ENCODE assay signal across 28 cellular contexts in genomic region chr12:33671676-33672075, GRCh38.
DNase-seq lines count a peak whose midpoint lies in the region; ATAC-seq, FAIRE-seq and TF ChIP-seq lines count a peak whose summit lies in the region.
"Had no signal": no experiment of that assay in that cellular context is flagged by ENCODE, and none has a peak within 500 bp of the region (broad histone marks: within the 10 kb centered on the region; RNA-seq: fewer than 3 reads in every experiment).

No MANE protein-coding gene starts in this region.

- TF ChIP-seq RAD21 in H1 (IDR thresholded peaks at IDR 0.05 in 1 of 2, conservative IDR thresholded peaks at IDR 0.05 in 1 of 2; ENCODE audit: low read depth in 2 of 2, low read length in 2 of 2) = no peak

- H2BK15ac ChIP-seq in H9 (ENCODE audit: low read depth, low read length) = no peak overlapping the region
- no peak overlapping the region for H2BK15ac ChIP-seq in H1 (ENCODE audit: low read length)

- ATAC-seq in HG02610 (IDR thresholded peaks at IDR 0.05; ENCODE audit: unreplicated experiment) = no peak
- no peak for ATAC-seq in left ventricle myocardium superior
- ATAC-seq in lower lobe of right lung = no peak

- H3K4me1 Mint-ChIP-seq in H9 = peaks cover 26 to 49% of the 10 kb centered on the region in 2 experiments

- no peak for TF ChIP-seq EP300 in H1 (IDR thresholded peaks at IDR 0.05; ENCODE audit: borderline replicate concordance in 1 of 2, low read depth in 2 of 2, low read length in 2 of 2)

- no peak overlapping the region for H2BK5ac ChIP-seq in H9 (ENCODE audit: insufficient read length, low read length)
- H2BK5ac ChIP-seq in H1 (ENCODE audit: low read depth, low read length) = peak overlapping the region; percentile 87

- H2AFZ ChIP-seq in H9 (ENCODE audit: low read length) (no peak overlapping the region), H1 (ENCODE audit: low read length) (no peak overlapping the region; the same call in 1 of the 2 replicates)

- H3K9ac ChIP-seq in H9 (ENCODE audit: extremely low read depth, insufficient read length, low read length) (no peak overlapping the region), NT2/D1 (ENCODE audit: insufficient read length, low read depth) (no peak overlapping the region), H1 (replicated peaks in 1 of 4; ENCODE audit: extremely low read depth in 1 of 4, low read depth in 3 of 4, low read length in 3 of 4) (no peak overlapping the region)

- no peak overlapping the region for H2BK120ac ChIP-seq in H9 (ENCODE audit: low read depth, low read length, poor library complexity, severe bottlenecking)
- no peak overlapping the region for H2BK120ac ChIP-seq in H1 (replicated peaks; ENCODE audit: low read depth, low read length)

- H3K14ac ChIP-seq in H9 (ENCODE audit: insufficient read depth, low read length) (no peak overlapping the region; the same call in 1 of the 2 replicates), H1 (ENCODE audit: insufficient read length) (no peak overlapping the region)

- no peaks in the 10 kb centered on the region for H3K79me1 ChIP-seq in H9 (ENCODE audit: insufficient read depth, low read depth, low read length, poor library complexity, severe bottlenecking)
- no peaks in the 10 kb centered on the region for H3K79me1 ChIP-seq in H1 (ENCODE audit: low read depth, low read length)

- H4K8ac ChIP-seq in H9 (replicated peaks; ENCODE audit: insufficient read length, low read depth, low read length) (no peak overlapping the region), H1 (ENCODE audit: extremely low read depth, insufficient read depth, low read length) (no peak overlapping the region; the same call in 1 of the 2 replicates)

- H4K5ac ChIP-seq in H9 (ENCODE audit: insufficient read length, low read depth, low read length) = no peak overlapping the region
- H4K5ac ChIP-seq in H1 (ENCODE audit: insufficient read length, low read depth, low read length) = peak overlapping the region; percentile 4

- no peak overlapping the region for H4K91ac ChIP-seq in H9 (ENCODE audit: insufficient read length, low read depth, low read length)
- peak overlapping the region; percentile 67 for H4K91ac ChIP-seq in H1 (replicated peaks; ENCODE audit: insufficient read length, low read length)

- no peak overlapping the region for H3K4me2 ChIP-seq in H9 (ENCODE audit: insufficient read depth, insufficient read length, low read length)
- H3K4me2 ChIP-seq in H1 (ENCODE audit: insufficient read depth in 1 of 2, low read depth in 2 of 2, low read length in 2 of 2) = peak overlapping the region in 1 of 2 experiments; percentile 30; a peak in 2 of 4 replicates

- peak overlapping the region; percentile 47 for H3K18ac ChIP-seq in H9 (ENCODE audit: insufficient read length, low read depth, low read length)
- H3K18ac ChIP-seq in H1 (ENCODE audit: extremely low read depth, low read length) = peak overlapping the region; percentile 86; the same call in 1 of the 2 replicates

- no peak overlapping the region for H3K23ac ChIP-seq in H9 (ENCODE audit: insufficient read length, low read depth, low read length)
- H3K23ac ChIP-seq in H1 (ENCODE audit: insufficient read length) = no peak overlapping the region

- peaks cover 0 to 4% of the 10 kb centered on the region in 2 experiments; a peak in 2 of 5 replicates for H3K9me3 Mint-ChIP-seq in H9

- DNase-seq in H9 (no peak), NT2/D1 (ENCODE audit: low read depth, low spot score) (peak; percentile 58), H1 (ENCODE audit: low read depth in 1 of 2, low spot score in 2 of 2) (no peak), iPS-NIHi11 (ENCODE audit: low spot score) (peak; percentile 11), esophagus squamous epithelium (lab: John Stamatoyannopoulos, UW) (no peak), left ventricle myocardium superior (no peak), lower lobe of right lung (no peak)
- DNase-seq: 8988T; ACHN; Calu3; DMS79 treated with DMSO at 0.1 percent for 48 hours; GF-D8; HFFc6; Kasumi-1; MV-4-11; NCI-H1105; NCI-H146; NCI-H2029; NCI-H446 treated with DMSO at 0.1 percent for 48 hours; NCI-H526; NCI-H82; NK-92 treated with Interleukin-12 subunit alpha and Interleukin-12 subunit beta, amount 100 ng/mL, for 24 hours; Peyer's patch; SIG-M5 had no signal

- H2BK20ac ChIP-seq in H9 (ENCODE audit: low read depth, low read length, poor library complexity, severe bottlenecking) = peak overlapping the region; percentile 45
- no peak overlapping the region; the same call in 1 of the 2 replicates for H2BK20ac ChIP-seq in H1 (ENCODE audit: low read length)

- no peak overlapping the region for H3K27ac ChIP-seq in H9 (ENCODE audit: insufficient read length, low read depth, low read length)
- H3K27ac ChIP-seq in H1 (ENCODE audit: low read depth, low read length) = no peak overlapping the region
- no peak overlapping the region for H3K27ac ChIP-seq in esophagus squamous epithelium
- no peak overlapping the region for H3K27ac ChIP-seq in lower lobe of right lung
- H3K27ac ChIP-seq: Peyer's patch, SK-N-MC had no signal

- H3K4ac ChIP-seq in H9 (ENCODE audit: low read depth, low read length) = no peak overlapping the region
- no peak overlapping the region for H3K4ac ChIP-seq in H1 (replicated peaks; ENCODE audit: insufficient read length, low read depth, low read length)

- TF ChIP-seq CTCF in H9 (conservative IDR thresholded peaks at IDR 0.05) (no peak), H1 (IDR thresholded peaks at IDR 0.05; ENCODE audit: control extremely low read depth in 1 of 3, insufficient read depth in 1 of 3, low read depth in 1 of 3, low read length in 3 of 3) (no peak), esophagus squamous epithelium (IDR thresholded peaks at IDR 0.05) (no peak), lower lobe of right lung (IDR thresholded peaks at IDR 0.05) (no peak)

- no peaks in the 10 kb centered on the region for H3K27me3 Mint-ChIP-seq in H9 (ENCODE audit: low read depth)

- H3K4me3 Mint-ChIP-seq in H9 = no peak overlapping the region
- H3K4me3 Mint-ChIP-seq: HFFc6 had no signal

- peaks cover 0 to 10% (median 4%) of the 10 kb centered on the region in 3 experiments; a peak in 3 of 7 replicates for H3K36me3 Mint-ChIP-seq in H9 (ENCODE audit: insufficient read depth in 1 of 3, low read depth in 3 of 3)

- H3K27ac Mint-ChIP-seq in H9 = peak overlapping the region; percentile 66 to 93 (median 79); a peak in 6 of 7 replicates
- H3K27ac Mint-ChIP-seq: HFFc6 had no signal

- no peaks in the 10 kb centered on the region for H3K27me3 ChIP-seq in H9 (ENCODE audit: insufficient read depth, low read length)
- no peaks in the 10 kb centered on the region for H3K27me3 ChIP-seq in NT2/D1 (ENCODE audit: insufficient read depth, insufficient read length)
- no peaks in the 10 kb centered on the region for H3K27me3 ChIP-seq in H1 (replicated peaks in 1 of 4; ENCODE audit: control insufficient read depth in 3 of 4, extremely low read depth in 1 of 4, insufficient read depth in 3 of 4, low read length in 3 of 4)
- H3K27me3 ChIP-seq in esophagus squamous epithelium = no peaks in the 10 kb centered on the region
- no peaks in the 10 kb centered on the region for H3K27me3 ChIP-seq in lower lobe of right lung (ENCODE audit: low read depth)
- H3K27me3 ChIP-seq: Peyer's patch had no signal

- H3K4me1 ChIP-seq in H9 (ENCODE audit: insufficient read depth, low read length) = peaks cover 5% of the 10 kb centered on the region
- no peaks in the 10 kb centered on the region for H3K4me1 ChIP-seq in NT2/D1 (ENCODE audit: insufficient read depth, insufficient read length)
- peaks cover 0 to 32% (median 3%) of the 10 kb centered on the region in 4 experiments; a peak in 4 of 7 replicates for H3K4me1 ChIP-seq in H1 (replicated peaks in 1 of 4; ENCODE audit: control insufficient read depth in 3 of 4, insufficient read depth in 4 of 4, low read length in 3 of 4)
- H3K4me1 ChIP-seq in esophagus squamous epithelium = no peaks in the 10 kb centered on the region
- no peaks in the 10 kb centered on the region for H3K4me1 ChIP-seq in lower lobe of right lung
- H3K4me1 ChIP-seq: Peyer's patch had no signal

- CTCF ChIA-PET in H1 (lab: Charles Lee; ENCODE audit: partially characterized antibody) = interaction anchor here (0.9 kb wide), 1 partner anchor 22 kb away, joined by 4 read pairs; no protein-coding TSS in a partner anchor

- H3K79me2 ChIP-seq in H9 (ENCODE audit: insufficient read depth, low read length) (no peaks in the 10 kb centered on the region), H1 (ENCODE audit: control insufficient read depth in 1 of 2, insufficient read depth in 2 of 2, low read length in 2 of 2) (no peaks in the 10 kb centered on the region)

- intact Hi-C loops in esophagus squamous epithelium (cut with DNase I) (no loop called here), left ventricle myocardium superior (cut with micrococcal nuclease) (no loop called here), lower lobe of right lung (cut with DNase I) (no loop called here)

- no peak for FAIRE-seq in H1 (lab: Jason Lieb, UNC)
- FAIRE-seq: GM12891, H54 had no signal

- H3T11ph ChIP-seq in H9 (ENCODE audit: low read length) = peak overlapping the region; percentile 53

- H3K4me3 ChIP-seq in NT2/D1 (ENCODE audit: insufficient read length, low read depth) = no peak overlapping the region
- H3K4me3 ChIP-seq in H1 (ENCODE audit: extremely low read depth in 1 of 4, insufficient read depth in 2 of 4, low read depth in 3 of 4, low read length in 4 of 4) = no peak overlapping the region
- H3K4me3 ChIP-seq in esophagus squamous epithelium = no peak overlapping the region
- no peak overlapping the region for H3K4me3 ChIP-seq in lower lobe of right lung
- H3K4me3 ChIP-seq: Peyer's patch, SK-N-MC had no signal

- H2BK12ac ChIP-seq in H9 (ENCODE audit: insufficient read length, low read depth, low read length) (no peak overlapping the region), H1 (ENCODE audit: low read depth, low read length) (no peak overlapping the region; the same call in 1 of the 2 replicates)

- H3K9me3 ChIP-seq in H9 (ENCODE audit: control insufficient read depth, low read depth, low read length) (no peaks in the 10 kb centered on the region), NT2/D1 (ENCODE audit: insufficient read depth, low read length) (peaks cover 8% of the 10 kb centered on the region; the same call in 1 of the 2 replicates), H1 (ENCODE audit: insufficient read depth in 2 of 2, low read depth in 1 of 2, low read length in 1 of 2) (no peaks in the 10 kb centered on the region; a peak in 1 of 4 replicates), esophagus squamous epithelium (no peaks in the 10 kb centered on the region), lower lobe of right lung (no peaks in the 10 kb centered on the region)
- H3K9me3 ChIP-seq: Peyer's patch had no signal

- H3K36me3 ChIP-seq in NT2/D1 (ENCODE audit: insufficient read depth, insufficient read length, low read length) = no peaks in the 10 kb centered on the region
- H3K36me3 ChIP-seq in H1 (ENCODE audit: control insufficient read depth in 2 of 4, insufficient read depth in 4 of 4, low read length in 3 of 4) = no peaks in the 10 kb centered on the region
- no peaks in the 10 kb centered on the region for H3K36me3 ChIP-seq in esophagus squamous epithelium
- no peaks in the 10 kb centered on the region for H3K36me3 ChIP-seq in lower lobe of right lung
- H3K36me3 ChIP-seq: Peyer's patch had no signal

- H3K23me2 ChIP-seq in H9 (ENCODE audit: insufficient read length, low read depth, low read length, poor library complexity, severe bottlenecking) (no peaks in the 10 kb centered on the region), H1 (ENCODE audit: low read depth, low read length) (no peaks in the 10 kb centered on the region)

- H2AK5ac ChIP-seq in H9 (ENCODE audit: insufficient read length, low read length) (no peak overlapping the region), H1 (ENCODE audit: low read depth, low read length) (peak overlapping the region; percentile 54; the same call in 1 of the 2 replicates)

- H4K20me1 ChIP-seq in H9 (ENCODE audit: control insufficient read depth, insufficient read depth, insufficient read length) (no peaks in the 10 kb centered on the region), H1 (replicated peaks in 1 of 2; ENCODE audit: control insufficient read depth in 1 of 2, insufficient read depth in 2 of 2, low read length in 2 of 2) (no peaks in the 10 kb centered on the region)

- no peak for TF ChIP-seq POLR2A in H1 (IDR thresholded peaks at IDR 0.05; ENCODE audit: control extremely low read depth in 1 of 2, low read depth in 2 of 2, low read length in 2 of 2)
- no peak for TF ChIP-seq POLR2A in esophagus squamous epithelium (IDR thresholded peaks at IDR 0.05)

- no peak overlapping the region for H3K56ac ChIP-seq in H9 (ENCODE audit: insufficient read length, low read depth, low read length)
- H3K56ac ChIP-seq in H1 (replicated peaks; ENCODE audit: insufficient read length, low read depth, low read length) = no peak overlapping the region

- POLR2A ChIA-PET in H1 (lab: Charles Lee; ENCODE audit: partially characterized antibody) = interaction anchor here (0.9 kb wide), 1 partner anchor 19 kb away, joined by 3 read pairs; no protein-coding TSS in a partner anchor

Comparison
In these comparisons a context has a peak if more than half of its experiments do, and no peak if none do; other contexts are left out.
1. DNase-seq: peak in NT2/D1 (single experiment) and iPS-NIHi11 (single experiment); none in H9 (single experiment), H1 (0 of 2), esophagus squamous epithelium (single experiment), left ventricle myocardium superior (single experiment) and lower lobe of right lung (single experiment).